Comparison of ENCODE assay signal across 8 cellular contexts in the genomic region with DNA sequence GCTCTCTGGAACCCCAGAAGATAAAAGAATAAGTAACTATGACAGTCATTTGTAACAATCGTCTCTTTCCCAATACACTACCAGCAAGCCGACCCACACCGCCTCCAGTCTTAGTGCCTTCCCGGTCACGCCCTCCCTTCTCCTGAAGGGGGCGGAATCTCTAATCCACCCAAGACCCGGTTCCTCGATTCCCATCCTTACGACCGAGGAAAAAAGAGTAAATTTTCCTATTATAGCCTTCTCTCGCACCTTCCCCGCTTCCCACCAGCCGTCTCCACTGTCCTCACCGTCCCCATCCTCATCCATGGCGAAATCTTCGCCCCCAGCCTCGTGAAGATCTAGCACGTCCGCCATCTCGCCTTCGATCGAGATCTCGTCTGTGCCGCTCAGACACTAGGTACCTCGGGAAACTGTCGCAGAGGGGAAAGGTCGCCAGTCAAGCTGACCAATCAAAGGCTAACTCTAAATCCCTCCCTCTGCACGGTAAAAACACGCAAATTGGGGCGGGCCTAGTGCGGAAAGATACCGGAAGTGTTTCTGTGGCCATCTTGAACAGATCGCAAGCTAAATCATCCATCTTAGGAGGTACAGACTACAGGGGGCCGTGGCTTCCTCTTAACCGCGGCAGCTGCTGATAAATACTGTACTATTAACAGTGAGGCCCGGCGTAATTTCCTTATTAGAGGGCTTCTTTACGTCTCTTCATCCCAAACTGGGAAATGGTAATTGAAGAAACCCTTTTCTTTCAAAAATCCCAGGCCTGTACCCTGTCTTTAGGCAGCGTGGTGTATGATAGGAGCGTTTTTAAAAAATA. TPM values are rescaled to one million over a fixed set of nuclear protein-coding genes. Genes with fewer than 3 reads are reported as not detected.
A peak's percentile ranks its signal among the peaks of the same experiment; 100 is the strongest.
DNase-seq lines count a peak whose midpoint lies in the region; ATAC-seq and TF ChIP-seq lines count a peak whose summit lies in the region.

A gene (minus strand): TSS at position 412 of the 814 bp plus-strand sequence. CDS start 58 bp downstream, at position 354.

- no peaks in the 10 kb centered on the region for H3K27me3 Mint-ChIP-seq in activated naive CD4-positive, alpha-beta T cell treated with anti-CD3 and anti-CD28 coated beads, Interleukin-2, amount 10 ng/mL, durations not matched to agents 7 days and 5 days

- peak within 1 kb of the TSS; percentile 99 for H3K4me3 ChIP-seq in GM08714 (ENCODE audit: low read length)
- peak within 1 kb of the TSS; percentile 76 for H3K4me3 ChIP-seq in HFF-Myc (replicated peaks; ENCODE audit: low read depth, low read length)
- H3K4me3 ChIP-seq in gastroesophageal sphincter = peak within 1 kb of the TSS; percentile 64 to 77
- peak within 1 kb of the TSS; percentile 67 to 95 for H3K4me3 ChIP-seq in neutrophil (ENCODE audit: low read depth in 1 of 2, low read length in 1 of 2)

- no peaks in the 10 kb centered on the region for H3K9me3 Mint-ChIP-seq in activated naive CD4-positive, alpha-beta T cell treated with anti-CD3 and anti-CD28 coated beads, Interleukin-2, amount 10 ng/mL, durations not matched to agents 7 days and 5 days

- H3K4me1 ChIP-seq in gastroesophageal sphincter = peaks cover 3 to 24% (median 8%) of the 10 kb centered on the region in 3 donors
- H3K4me1 ChIP-seq in neutrophil (ENCODE audit: control insufficient read depth in 1 of 2, insufficient read depth in 1 of 2, low read depth in 1 of 2, low read length in 1 of 2) = peaks cover 37 to 38% of the 10 kb centered on the region in 2 experiments

- H3K27me3 ChIP-seq in gastroesophageal sphincter = no peaks in the 10 kb centered on the region
- no peaks in the 10 kb centered on the region for H3K27me3 ChIP-seq in neutrophil

- H3K27ac ChIP-seq in gastroesophageal sphincter (peak within 1 kb of the TSS; percentile 88 to 98 (median 90)), neutrophil (peak within 1 kb of the TSS; percentile 95)

- H3K36me3 Mint-ChIP-seq in activated naive CD4-positive, alpha-beta T cell treated with anti-CD3 and anti-CD28 coated beads, Interleukin-2, amount 10 ng/mL, durations not matched to agents 7 days and 5 days = peaks cover 28% of the 10 kb centered on the region

- TF ChIP-seq EP300 in gastroesophageal sphincter (IDR thresholded peaks at IDR 0.05) = no peak

- peaks cover 24% of the 10 kb centered on the region for H3K4me1 Mint-ChIP-seq in activated naive CD4-positive, alpha-beta T cell treated with anti-CD3 and anti-CD28 coated beads, Interleukin-2, amount 10 ng/mL, durations not matched to agents 7 days and 5 days

- no peak within 1 kb of the TSS for H3K4me3 Mint-ChIP-seq in activated naive CD4-positive, alpha-beta T cell treated with anti-CD3 and anti-CD28 coated beads, Interleukin-2, amount 10 ng/mL, durations not matched to agents 7 days and 5 days

- in situ Hi-C loops in SK-MEL-5 (cut with HindIII; ENCODE audit: low pct_unique_long_range_greater_than_20kb, low sequenced_read_pairs) = no loop called here

- TF ChIP-seq CTCF in HFF-Myc (IDR thresholded peaks at IDR 0.05; ENCODE audit: low read depth, low read length, missing control alignments) (peak; percentile 69), gastroesophageal sphincter (IDR thresholded peaks at IDR 0.05) (peak; percentile 39 to 78 (median 64)), neutrophil (IDR thresholded peaks at IDR 0.05) (peak; percentile 62)

- H3K27ac Mint-ChIP-seq in activated naive CD4-positive, alpha-beta T cell treated with anti-CD3 and anti-CD28 coated beads, Interleukin-2, amount 10 ng/mL, durations not matched to agents 7 days and 5 days = no peak within 1 kb of the TSS

- CTCF ChIA-PET in activated naive CD4-positive, alpha-beta T cell treated with anti-CD3 and anti-CD28 coated beads, Interleukin-2, amount 10 ng/mL, durations not matched to agents 7 days and 5 days (lab: Charles Lee) = interaction anchor here (0.6 to 2.1 kb wide), 13 partner anchors 9 to 84 kb away, joined by 3 to 14 read pairs (median 4); a partner anchor contains a TSS

- H3K36me3 ChIP-seq in gastroesophageal sphincter = peaks cover 0 to 45% of the 10 kb centered on the region in 2 donors
- H3K36me3 ChIP-seq in neutrophil = peaks cover 13% of the 10 kb centered on the region

- 0 to 1% methylated on average over 32 to 37 of the region's 41 CpGs for WGBS in gastroesophageal sphincter (ENCODE audit: low coverage in 1 of 2), 2 donors

- peak; percentile 95 for TF ChIP-seq POLR2A in gastroesophageal sphincter (IDR thresholded peaks at IDR 0.05)

- H3K9me3 ChIP-seq in gastroesophageal sphincter (no peaks in the 10 kb centered on the region), neutrophil (no peaks in the 10 kb centered on the region)

- DNase-seq in HFF-Myc (ENCODE audit: extremely low read depth, low read depth) (peak; percentile 98), MV-4-11 (lab: John Stamatoyannopoulos, UW) (peak; percentile 98), SK-MEL-5 (ENCODE audit: low read depth, low spot score) (peak; percentile 100), superior temporal gyrus (ENCODE audit: extremely low spot score) (peak; percentile 99)
- DNase-seq in activated naive CD4-positive, alpha-beta T cell treated with anti-CD3 and anti-CD28 coated beads, Interleukin-2, amount 10 ng/mL, durations not matched to agents 7 days and 5 days = peak; percentile 97

- peak; percentile 100 for ATAC-seq in gastroesophageal sphincter

RNA-seq across cellular contexts. Expression of the gene that starts here (rescaled TPM):
- 261 and 288 TPM in 2 replicates for total RNA-seq in SK-MEL-5 (2014; rRNA removed; shearing (Covaris generic))
- 224 and 348 TPM in 2 replicates for polyA plus RNA-seq in SK-MEL-5 (2015; cell fraction: cytosol; rRNA removed)
- 108 and 130 TPM in 2 replicates for polyA plus RNA-seq in SK-MEL-5 (2015; cell fraction: nucleus; rRNA removed)
- total RNA-seq in gastroesophageal sphincter = 100 to 1,000 TPM in 3 of 4 donors, 10 to 100 TPM in 1; 75.7 to 135 (median 117) TPM

Comparison
In these comparisons a context has a peak if more than half of its experiments do, and no peak if none do; other contexts are left out.
1. Peak in every context shown above with its lines: DNase-seq, ATAC-seq, H3K4me3 ChIP-seq and H3K27ac ChIP-seq.